Comparison of ENCODE assay signal across 21 cellular contexts in genomic region chr10:97875391-97875790, GRCh38. TPM values are rescaled to one million over a fixed set of nuclear protein-coding genes. Genes with fewer than 3 reads are reported as not detected.
DNase-seq lines count a peak whose midpoint lies in the region; ATAC-seq and TF ChIP-seq lines count a peak whose summit lies in the region.
"Had no signal": no experiment of that assay in that cellular context is flagged by ENCODE, and none has a peak within 500 bp of the region (broad histone marks: within the 10 kb centered on the region; RNA-seq: fewer than 3 reads in every experiment).

No MANE protein-coding gene starts in this region.

- H2BK15ac ChIP-seq in mesendoderm (replicated peaks; ENCODE audit: low read depth): no peak overlapping the region

- no peak overlapping the region for H4K5ac ChIP-seq in mesendoderm (ENCODE audit: low read length)

- no peak overlapping the region for H3K18ac ChIP-seq in mesendoderm (ENCODE audit: low read length)

- no peak overlapping the region for H3K56ac ChIP-seq in mesendoderm (ENCODE audit: low read length)

- H4K8ac ChIP-seq in mesendoderm (ENCODE audit: low read depth, low read length): no peak overlapping the region

- H2BK120ac ChIP-seq in mesendoderm (ENCODE audit: low read depth, low read length): no peak overlapping the region

- no CpG with 5 or more reads among the region's 7 CpGs for WGBS in mesendoderm (ENCODE audit: extremely low coverage, insufficient coverage, low lambda C conversion rate)

- H3K79me2 ChIP-seq in mesendoderm (ENCODE audit: control insufficient read depth, insufficient read depth, low read length): no peaks in the 10 kb centered on the region

- no peaks in the 10 kb centered on the region for H3K79me1 ChIP-seq in mesendoderm (ENCODE audit: low read length)

- intact Hi-C loops in sciatic nerve (cut with DNase I): no loop called here

- no peak overlapping the region for H3K23ac ChIP-seq in mesendoderm (ENCODE audit: low read length)

- ATAC-seq in esophagus mucosa (peak; percentile 25), sciatic nerve (peak; percentile 55), HG03442 (IDR thresholded peaks at IDR 0.05; ENCODE audit: unreplicated experiment) (no peak)
- ATAC-seq: HCT116, HepG2, PC-3 had no signal

- no peak overlapping the region for H3K4me3 ChIP-seq in mesendoderm (ENCODE audit: low read length)

- no peak overlapping the region for H2AK5ac ChIP-seq in mesendoderm (ENCODE audit: low read length)

- DNase-seq in AG20443 (ENCODE audit: low spot score): peak; percentile 32
- DNase-seq in sciatic nerve (ENCODE audit: low spot score): no peak
- no peak for DNase-seq in NCI-H510A (lab: John Stamatoyannopoulos, UW)
- no peak for DNase-seq in mesendoderm
- DNase-seq in COLO668 (lab: John Stamatoyannopoulos, UW; ENCODE audit: unreplicated experiment): no peak
- DNase-seq: ACHN; CD4-positive, alpha-beta T cell; DMS79; NCI-H1048; NCI-H1436 treated with DMSO at 0.1 percent for 48 hours; NCI-H2029 treated with DMSO at 0.1 percent for 48 hours; NCI-H774; PC-3 had no signal

- no peak overlapping the region for H2BK5ac ChIP-seq in mesendoderm (ENCODE audit: low read length)

- no peaks in the 10 kb centered on the region for H3K27me3 ChIP-seq in mesendoderm (ENCODE audit: insufficient read depth, low read length, poor library complexity)

- H3K27ac ChIP-seq in mesendoderm (ENCODE audit: low read depth, low read length): no peak overlapping the region
- H3K27ac ChIP-seq: KMS-11 had no signal

- no peak overlapping the region for H3K9ac ChIP-seq in mesendoderm (ENCODE audit: low read length)
- H3K9ac ChIP-seq: KMS-11 had no signal

- no peaks in the 10 kb centered on the region for H3K4me1 ChIP-seq in mesendoderm (ENCODE audit: control insufficient read depth, low read depth, low read length)

- no peak overlapping the region for H3K4me2 ChIP-seq in mesendoderm (ENCODE audit: low read length)
- H3K4me2 ChIP-seq: KMS-11 had no signal

- H3K4ac ChIP-seq in mesendoderm (ENCODE audit: low read depth, low read length): no peak overlapping the region

- no peaks in the 10 kb centered on the region for H3K36me3 ChIP-seq in mesendoderm (ENCODE audit: control insufficient read depth, insufficient read depth, low read length)

TF ChIP-seq in PFSK-1, 5 proteins besides CTCF, POLR2A, EP300 and RAD21:
- no peak for TF ChIP-seq TAF1 (IDR thresholded peaks at IDR 0.05; ENCODE audit: borderline replicate concordance, insufficient read depth, low read length)
- no peak for TF ChIP-seq POLR2AphosphoS5 (IDR thresholded peaks at IDR 0.05; ENCODE audit: low read depth, low read length)
- TF ChIP-seq FOXP2 (optimal IDR thresholded peaks at IDR 0.05; ENCODE audit: borderline replicate concordance, extremely low read depth, extremely low read length, insufficient read depth): peak; percentile 13

RNA-seq across cellular contexts. Expression of gene GOLGA7B, which starts 25.7 kb away (rescaled TPM):
- 7.7 TPM for polyA plus RNA-seq in PFSK-1 (2012; ENCODE audit: insufficient read length, low read depth)
- total RNA-seq in esophagus mucosa (1.4 TPM), sciatic nerve (4.6 TPM)
- 0.01 TPM for polyA plus RNA-seq in mesendoderm (2013, experiment 1 of 2)
- polyA plus RNA-seq in mesendoderm (2013, experiment 2 of 2): 0.03 TPM
- total RNA-seq: B cell, HepG2, M059J had no signal
- polyA plus RNA-seq: HepG2 had no signal
